In the genomic region with DNA sequence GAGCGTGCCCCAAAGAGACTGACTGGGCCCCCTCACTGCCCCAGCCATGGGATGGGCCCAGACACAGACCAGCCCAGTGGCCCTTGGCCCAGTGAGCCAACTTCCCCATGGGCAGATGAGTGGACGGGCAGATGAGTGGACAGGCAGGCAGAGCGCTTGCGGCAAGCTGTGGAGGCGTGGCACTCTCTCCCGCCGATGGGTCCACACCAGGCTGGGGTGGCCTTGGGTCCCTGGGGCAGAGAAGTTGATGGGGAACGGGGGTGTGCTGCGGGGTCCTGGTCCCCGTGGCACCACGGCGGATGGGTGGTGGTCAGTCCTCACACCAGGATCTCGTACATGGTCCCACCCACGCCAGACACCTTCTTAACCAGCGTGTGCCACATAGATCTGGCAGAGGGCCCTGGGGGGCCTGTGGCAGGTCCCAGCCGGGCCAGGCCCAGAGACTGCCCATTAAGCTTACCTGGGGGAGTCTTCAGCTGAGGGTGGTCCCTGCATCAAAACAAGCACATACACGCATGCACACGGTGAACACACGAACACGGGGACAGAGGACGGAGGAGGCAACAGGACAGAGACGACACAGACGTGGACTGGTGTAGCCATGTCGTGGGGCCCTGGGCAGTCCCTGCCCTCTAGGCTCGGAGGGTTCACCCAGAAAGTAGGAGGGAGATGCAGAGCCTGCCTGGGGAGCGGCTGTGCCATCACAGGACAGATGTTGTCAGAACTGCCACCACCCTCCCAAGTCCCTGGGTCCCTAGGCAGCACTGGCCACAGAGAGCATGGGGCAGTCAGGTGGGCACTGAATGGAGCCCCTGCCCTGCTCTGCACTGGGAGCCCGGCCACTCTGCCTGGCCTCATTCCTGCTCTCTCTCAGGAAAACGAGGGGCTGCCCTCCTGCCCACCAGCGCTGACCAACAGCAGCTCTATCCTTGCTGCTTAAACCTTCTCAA, we compare ENCODE assay signal across 22 cellular contexts.
DNase-seq lines count a peak whose midpoint lies in the region; ATAC-seq and TF ChIP-seq lines count a peak whose summit lies in the region.
"Had no signal": no experiment of that assay in that cellular context is flagged by ENCODE, and none has a peak within 500 bp of the region (broad histone marks: within the 10 kb centered on the region; RNA-seq: fewer than 3 reads in every experiment).

No MANE protein-coding gene starts in this region.

- H3K27me3 ChIP-seq in neural progenitor cell: no peaks in the 10 kb centered on the region
- H3K27me3 ChIP-seq in upper lobe of right lung: no peaks in the 10 kb centered on the region
- H3K27me3 ChIP-seq: SJCRH30 had no signal

- no peak overlapping the region for H3K4me3 ChIP-seq in neural progenitor cell
- H3K4me3 ChIP-seq in upper lobe of right lung: no peak overlapping the region
- H3K4me3 ChIP-seq: GM23248, SJCRH30 had no signal

- H3K9me3 ChIP-seq in neural progenitor cell (ENCODE audit: low read depth) (no peaks in the 10 kb centered on the region), upper lobe of right lung (no peaks in the 10 kb centered on the region)
- H3K9me3 ChIP-seq: SJCRH30 had no signal

- H3K27ac ChIP-seq in neural progenitor cell (no peak overlapping the region), upper lobe of right lung (no peak overlapping the region)
- H3K27ac ChIP-seq: GM23248, KMS-11, SJCRH30 had no signal

- no peak for ATAC-seq in Right ventricle myocardium inferior
- no peak for ATAC-seq in Right ventricle myocardium superior (ENCODE audit: poor library complexity)
- no peak for ATAC-seq in left lobe of liver
- no peak for ATAC-seq in upper lobe of right lung
- no peak for ATAC-seq in GM19467 (IDR thresholded peaks at IDR 0.05; ENCODE audit: unreplicated experiment)
- ATAC-seq in GM21825 (IDR thresholded peaks at IDR 0.05; ENCODE audit: unreplicated experiment): no peak
- ATAC-seq: Panc1 had no signal

- H4K20me1 ChIP-seq in neural progenitor cell (ENCODE audit: low read depth): no peaks in the 10 kb centered on the region

- H3K4me2 ChIP-seq in neural progenitor cell: no peak overlapping the region
- H3K4me2 ChIP-seq: KMS-11 had no signal

- H3K27me3 Mint-ChIP-seq in neural progenitor cell (ENCODE audit: insufficient read depth, low read depth): no peaks in the 10 kb centered on the region
- H3K27me3 Mint-ChIP-seq: CD4-positive, CD25-positive, alpha-beta regulatory T cell had no signal

- H3K9ac ChIP-seq in neural progenitor cell: no peak overlapping the region
- H3K9ac ChIP-seq: GM23248, KMS-11 had no signal

- intact Hi-C loops in Right ventricle myocardium inferior (cut with DNase I) (no loop called here), Right ventricle myocardium superior (cut with DNase I) (no loop called here), upper lobe of right lung (cut with DNase I) (no loop called here)

- no peak overlapping the region for H2AFZ ChIP-seq in neural progenitor cell (replicated peaks)
- H2AFZ ChIP-seq: GM23248 had no signal

- H3F3A ChIP-seq in neural progenitor cell (ENCODE audit: low read depth): peaks cover 7% of the 10 kb centered on the region

- no peak overlapping the region for H3K4me3 Mint-ChIP-seq in neural progenitor cell
- H3K4me3 Mint-ChIP-seq: CD4-positive, CD25-positive, alpha-beta regulatory T cell had no signal

- H3K36me3 ChIP-seq in neural progenitor cell (no peaks in the 10 kb centered on the region), upper lobe of right lung (no peaks in the 10 kb centered on the region)
- H3K36me3 ChIP-seq: SJCRH30 had no signal

- DNase-seq in Right ventricle myocardium inferior (ENCODE audit: missing footprints) (peak; percentile 23), Right ventricle myocardium superior (no peak), left lobe of liver (ENCODE audit: low spot score) (peak; percentile 38), neural progenitor cell (ENCODE audit: low spot score) (no peak), upper lobe of right lung (peak; percentile 56), anterior cingulate cortex (lab: John Stamatoyannopoulos, UW) (no peak)
- DNase-seq: CD4-positive, CD25-positive, alpha-beta regulatory T cell; DMS79; GM23248; HCEC 1CT; IMR-90; NCI-H1105; NCI-H146; NCI-H2029 treated with DMSO at 0.1 percent for 48 hours; NCI-H2171; NCI-H345; NCI-H82 had no signal

- H3K9me3 Mint-ChIP-seq in neural progenitor cell: no peaks in the 10 kb centered on the region
- H3K9me3 Mint-ChIP-seq: CD4-positive, CD25-positive, alpha-beta regulatory T cell had no signal

- no peaks in the 10 kb centered on the region for H3K79me2 ChIP-seq in neural progenitor cell (ENCODE audit: low read depth)

- H3K4me1 Mint-ChIP-seq in neural progenitor cell: peaks cover 6% of the 10 kb centered on the region
- H3K4me1 Mint-ChIP-seq: CD4-positive, CD25-positive, alpha-beta regulatory T cell had no signal

- H3K36me3 Mint-ChIP-seq in neural progenitor cell: no peaks in the 10 kb centered on the region
- H3K36me3 Mint-ChIP-seq: CD4-positive, CD25-positive, alpha-beta regulatory T cell had no signal

- peak overlapping the region; percentile 21 for H3K27ac Mint-ChIP-seq in neural progenitor cell
- H3K27ac Mint-ChIP-seq: CD4-positive, CD25-positive, alpha-beta regulatory T cell had no signal

- peaks cover 3% of the 10 kb centered on the region for H3K4me1 ChIP-seq in neural progenitor cell
- peaks cover 5% of the 10 kb centered on the region for H3K4me1 ChIP-seq in upper lobe of right lung

- TF ChIP-seq CTCF in neural progenitor cell (IDR thresholded peaks at IDR 0.05) (no peak), upper lobe of right lung (IDR thresholded peaks at IDR 0.05) (no peak)

Comparison
In these comparisons a context has a peak if more than half of its experiments do, and no peak if none do; other contexts are left out.
1. DNase-seq: peak in Right ventricle myocardium inferior (single experiment), left lobe of liver (single experiment) and upper lobe of right lung (single experiment); none in Right ventricle myocardium superior (single experiment), neural progenitor cell (single experiment) and anterior cingulate cortex (0 of 58).